Comparison of ENCODE assay signal across 8 cellular contexts in genomic region chr16:14989291-14990251, GRCh38. TPM values are rescaled to one million over a fixed set of nuclear protein-coding genes. Genes with fewer than 3 reads are reported as not detected.
DNase-seq lines count a peak whose midpoint lies in the region; ATAC-seq, FAIRE-seq and TF ChIP-seq lines count a peak whose summit lies in the region.
"Not testable (repeated sequence)": the region's sequence is repeated elsewhere in the genome, so short reads cannot be mapped to it uniquely, and the experiment has no call there.

No MANE protein-coding gene starts in this region.

- CTCF ChIA-PET in T-cell (lab: Charles Lee); GM12878 (lab: Yijun Ruan, JAX): not testable (repeated sequence)

- ATAC-seq in T-cell (replicated peaks in 1 of 4) (peak in 3 of 4 experiments; percentile 27 to 38 (median 30)), GM12878 (peak; percentile 76), Right ventricle myocardium superior (ENCODE audit: poor library complexity) (peak; percentile 26), left lobe of liver (peak; percentile 93)

- H3K27ac Mint-ChIP-seq in H9; T-cell; osteocyte (ENCODE audit: unreplicated experiment): not testable (repeated sequence)

- SMC1A ChIA-PET in GM12878 (lab: Charles Lee; ENCODE audit: uncharacterized antibody, unreplicated experiment): not testable (repeated sequence)

- TF ChIP-seq EP300 in GM12878 (IDR thresholded peaks at IDR 0.05; ENCODE audit: borderline replicate concordance in 1 of 2, control insufficient read depth in 1 of 2, low read depth in 2 of 2, low read length in 2 of 2): not testable (repeated sequence)

- H4K20me1 ChIP-seq in BLaER1 treated with 17β-estradiol and CSF1 and Interleukin-3, amounts not matched to agents 10 nM and 100 nM: peaks cover 46 to 92% (median 77%) of the 10 kb centered on the region in 11 experiments
- H4K20me1 ChIP-seq in H9 (ENCODE audit: control insufficient read depth, insufficient read depth, insufficient read length); GM12878 (ENCODE audit: control insufficient read depth, insufficient read depth): not testable (repeated sequence)

- H3K14ac ChIP-seq in H9 (ENCODE audit: insufficient read depth, low read length): not testable (repeated sequence)

- H3K36me3 ChIP-seq in BLaER1 treated with 17β-estradiol and CSF1 and Interleukin-3, amounts not matched to agents 10 nM and 100 nM: peaks cover 33 to 85% (median 67%) of the 10 kb centered on the region in 11 experiments
- H3K36me3 ChIP-seq in GM12878 (ENCODE audit: control insufficient read depth in 2 of 2, insufficient read depth in 2 of 2, low read length in 1 of 2); testis (ENCODE audit: low read depth, missing control alignments): not testable (repeated sequence)

- POLR2A ChIA-PET in T-cell (lab: Charles Lee); GM12878 (lab: Charles Lee): not testable (repeated sequence)

- H2BK120ac ChIP-seq in H9 (ENCODE audit: low read depth, low read length, poor library complexity, severe bottlenecking): not testable (repeated sequence)

- not testable (repeated sequence) for H3T11ph ChIP-seq in H9 (ENCODE audit: low read length)

- not testable (repeated sequence) for H3K4ac ChIP-seq in H9 (ENCODE audit: low read depth, low read length)

- H3K23me2 ChIP-seq in H9 (ENCODE audit: insufficient read length, low read depth, low read length, poor library complexity, severe bottlenecking): not testable (repeated sequence)

- not testable (repeated sequence) for TF ChIP-seq CTCF in H9 (conservative IDR thresholded peaks at IDR 0.05); GM12878 (IDR thresholded peaks at IDR 0.05 in 2 of 3, conservative IDR thresholded peaks at IDR 0.05 in 1 of 3; ENCODE audit: control insufficient read depth in 2 of 3, extremely low read depth in 1 of 3, insufficient read depth in 1 of 3, low read depth in 3 of 3, low read length in 3 of 3); osteocyte (IDR thresholded peaks at IDR 0.05); testis (IDR thresholded peaks at IDR 0.05)

- H3K36me3 Mint-ChIP-seq in H9 (ENCODE audit: insufficient read depth in 1 of 3, low read depth in 3 of 3) (peaks cover 16 to 35% (median 31%) of the 10 kb centered on the region in 3 experiments), T-cell (peaks cover 52% of the 10 kb centered on the region), osteocyte (ENCODE audit: unreplicated experiment) (peaks cover 43% of the 10 kb centered on the region)

- not testable (repeated sequence) for H3K27me3 Mint-ChIP-seq in H9 (ENCODE audit: low read depth); T-cell; osteocyte (ENCODE audit: unreplicated experiment)

- H2BK12ac ChIP-seq in H9 (ENCODE audit: insufficient read length, low read depth, low read length): not testable (repeated sequence)

- H2BK15ac ChIP-seq in H9 (ENCODE audit: low read depth, low read length): not testable (repeated sequence)

- H3K18ac ChIP-seq in H9 (ENCODE audit: insufficient read length, low read depth, low read length): not testable (repeated sequence)

- H3K4me1 Mint-ChIP-seq in H9; osteocyte (ENCODE audit: unreplicated experiment): not testable (repeated sequence)
- peaks cover 38 to 42% (median 42%) of the 10 kb centered on the region in 3 donors for H3K4me1 Mint-ChIP-seq in T-cell

- H4K91ac ChIP-seq in H9 (ENCODE audit: insufficient read length, low read depth, low read length): not testable (repeated sequence)

- H3K79me1 ChIP-seq in H9 (ENCODE audit: insufficient read depth, low read depth, low read length, poor library complexity, severe bottlenecking): peaks cover 11% of the 10 kb centered on the region

- H3K9ac ChIP-seq in BLaER1 treated with 17β-estradiol and CSF1 and Interleukin-3, amounts not matched to agents 10 nM and 100 nM: peak overlapping the region; percentile 16 to 72 (median 44); a peak in 18 of 22 replicates
- not testable (repeated sequence) for H3K9ac ChIP-seq in H9 (ENCODE audit: extremely low read depth, insufficient read length, low read length); GM12878 (ENCODE audit: control insufficient read depth, insufficient read depth, low read length)

- not testable (repeated sequence) for H4K8ac ChIP-seq in H9 (replicated peaks; ENCODE audit: insufficient read length, low read depth, low read length)

- H2AFZ ChIP-seq in H9 (ENCODE audit: low read length); GM12878 (ENCODE audit: control insufficient read depth, low read depth, low read length): not testable (repeated sequence)

- H3K79me2 ChIP-seq in H9 (ENCODE audit: insufficient read depth, low read length); GM12878 (ENCODE audit: control insufficient read depth, insufficient read depth, low read length): not testable (repeated sequence)

- not testable (repeated sequence) for TF ChIP-seq POLR2A in GM12878 (IDR thresholded peaks at IDR 0.05; ENCODE audit: low read depth, low read length); testis (IDR thresholded peaks at IDR 0.05)

- H3K4me3 Mint-ChIP-seq in H9; osteocyte (ENCODE audit: unreplicated experiment): not testable (repeated sequence)
- H3K4me3 Mint-ChIP-seq in T-cell: peak overlapping the region in 1 of 3 donors; percentile 66

- RAD21 ChIA-PET in GM12878 (lab: Charles Lee; ENCODE audit: unreplicated experiment): not testable (repeated sequence)

- H3K23ac ChIP-seq in H9 (ENCODE audit: insufficient read length, low read depth, low read length): not testable (repeated sequence)

- H2BK20ac ChIP-seq in H9 (ENCODE audit: low read depth, low read length, poor library complexity, severe bottlenecking): not testable (repeated sequence)

- H3K27ac ChIP-seq in BLaER1 treated with 17β-estradiol and CSF1 and Interleukin-3, amounts not matched to agents 10 nM and 100 nM: peak overlapping the region in 6 of 11 experiments; percentile 26 to 67 (median 38); a peak in 9 of 22 replicates
- H3K27ac ChIP-seq in H9 (ENCODE audit: insufficient read length, low read depth, low read length); GM12878 (ENCODE audit: control insufficient read depth, insufficient read depth); testis: not testable (repeated sequence)

- in situ Hi-C loops in GM12878 (cut with MboI): not testable (repeated sequence)

- peaks cover 12 to 43% (median 26%) of the 10 kb centered on the region in 10 experiments for H3K4me1 ChIP-seq in BLaER1 treated with 17β-estradiol and CSF1 and Interleukin-3, amounts not matched to agents 10 nM and 100 nM
- H3K4me1 ChIP-seq in H9 (ENCODE audit: insufficient read depth, low read length); GM12878 (ENCODE audit: control insufficient read depth, insufficient read depth, low read length); testis: not testable (repeated sequence)

- not testable (repeated sequence) for H4K5ac ChIP-seq in H9 (ENCODE audit: insufficient read length, low read depth, low read length)

- not testable (repeated sequence) for H3K56ac ChIP-seq in H9 (ENCODE audit: insufficient read length, low read depth, low read length)

- no CpG with 5 or more reads among the region's 93 CpGs for WGBS in H9 (ENCODE audit: extremely low coverage, insufficient read length, low lambda C conversion rate)
- WGBS in GM12878 (ENCODE audit: insufficient coverage, insufficient replicate concordance, low lambda C conversion rate, missing lambda C conversion rate): 97% methylated on average over 72 of the region's 93 CpGs
- WGBS in testis, 2 donors: 33 to 75% methylated on average over 25 to 76 of the region's 93 CpGs

- not testable (repeated sequence) for BruUV-seq in GM12878 (replicated peaks; lab: Mats Ljungman, UMichigan)

- H3K4me2 ChIP-seq in BLaER1 treated with 17β-estradiol and CSF1 and Interleukin-3, amounts not matched to agents 10 nM and 100 nM: peak overlapping the region; percentile 54 to 80 (median 65)
- not testable (repeated sequence) for H3K4me2 ChIP-seq in H9 (ENCODE audit: insufficient read depth, insufficient read length, low read length); GM12878 (ENCODE audit: control insufficient read depth, insufficient read depth)

- not testable (repeated sequence) for FAIRE-seq in GM12878 (lab: Jason Lieb, UNC)

- H3K27me3 ChIP-seq in BLaER1 treated with 17β-estradiol and CSF1 and Interleukin-3, amounts not matched to agents 10 nM and 100 nM; H9 (ENCODE audit: insufficient read depth, low read length); GM12878 (replicated peaks in 1 of 2; ENCODE audit: control insufficient read depth in 2 of 2, insufficient read depth in 2 of 2, low read length in 1 of 2); testis: not testable (repeated sequence)

- H3K9me3 ChIP-seq in BLaER1 treated with 17β-estradiol and CSF1 and Interleukin-3, amounts not matched to agents 10 nM and 100 nM (replicated peaks in 1 of 11): peaks cover 19 to 32% (median 24%) of the 10 kb centered on the region in 11 experiments
- H3K9me3 ChIP-seq in H9 (ENCODE audit: control insufficient read depth, low read depth, low read length); GM12878 (replicated peaks; ENCODE audit: control insufficient read depth, insufficient read depth, low read length); testis: not testable (repeated sequence)

- DNase-seq in H9 (peak; percentile 51), left lobe of liver (ENCODE audit: low spot score) (peak; percentile 75), osteocyte (ENCODE audit: extremely low spot score, unreplicated experiment) (peak; percentile 85)
- not testable (repeated sequence) for DNase-seq in T-cell; GM12878 (ENCODE audit: low read depth, low spot score); Right ventricle myocardium superior; testis

- intact Hi-C loops in GM12878 (cut with micrococcal nuclease; ENCODE audit: unreplicated experiment); Right ventricle myocardium superior (cut with DNase I); testis (cut with DNase I; ENCODE audit: low total_unique reads): not testable (repeated sequence)

- peaks cover 6 to 11% of the 10 kb centered on the region in 2 experiments; a peak in 4 of 5 replicates for H3K9me3 Mint-ChIP-seq in H9
- not testable (repeated sequence) for H3K9me3 Mint-ChIP-seq in T-cell; osteocyte (ENCODE audit: unreplicated experiment)

- peak overlapping the region; percentile 33 to 64 (median 48); a peak in 18 of 20 replicates for H3K4me3 ChIP-seq in BLaER1 treated with 17β-estradiol and CSF1 and Interleukin-3, amounts not matched to agents 10 nM and 100 nM
- not testable (repeated sequence) for H3K4me3 ChIP-seq in GM12878
- peak overlapping the region; percentile 9 to 15 for H3K4me3 ChIP-seq in testis

- not testable (repeated sequence) for TF ChIP-seq RAD21 in GM12878 (IDR thresholded peaks at IDR 0.05; ENCODE audit: insufficient read depth, low read depth, low read length)

- not testable (repeated sequence) for H2BK5ac ChIP-seq in H9 (ENCODE audit: insufficient read length, low read length)

- not testable (repeated sequence) for H2AK5ac ChIP-seq in H9 (ENCODE audit: insufficient read length, low read length)

RNA-seq across cellular contexts. Expression of gene PDXDC1, which starts 14.7 kb away (rescaled TPM):
- total RNA-seq in H9 (2021) (106 and 112 TPM in 2 replicates), T-cell (10 to 100 TPM; 63.3 to 84.7 (median 72.4) TPM), GM12878 (2014; rRNA removed) (54.6 and 57.9 TPM in 2 replicates), GM12878 (2014; rRNA removed; fragmentation: Illumina TruSeq; extraction: Trizol) (50.9 and 52.7 TPM in 2 replicates), GM12878 (2021) (66.6 and 67.7 TPM in 2 replicates), Right ventricle myocardium superior (72.6 TPM), left lobe of liver (117 TPM), osteocyte (107 and 109 TPM in 2 replicates), testis (100 to 1,000 TPM; 171 to 247 TPM)
- total RNA-seq in GM12878 (2013; cell fraction: nucleolus; rRNA removed): 157 and 164 TPM in 2 replicates
- 37.2 TPM for polyA plus RNA-seq in GM12878 (2011; ENCODE audit: low read depth)
- polyA plus RNA-seq in GM12878 (2011; rRNA removed) (78.2 and 89.2 TPM in 2 replicates), GM12878 (2014; fragmentation: Illumina TruSeq; extraction: Trizol) (51.8 and 64.6 TPM in 2 replicates), GM12878 (2014; fragmentation: Nextera tagmentation; extraction: Ambion mirVana) (10 to 100 TPM in 1 of 2 experiments, 1 to 10 TPM in 1; 6.1 to 12.4 TPM), GM12878 (2014; rRNA removed) (63.2 and 66.5 TPM in 2 replicates), GM12878 (2016; fragmentation: Nextera tagmentation; extraction: Ambion mirVana) (10 to 100 TPM; 52.9 to 61.5 TPM), testis (ENCODE audit: insufficient read depth, low read depth, low replicate concordance) (257 TPM)
- polyA plus RNA-seq in GM12878 (2011; cell fraction: cytosol; rRNA removed): 49.7 and 54.7 TPM in 2 replicates
- polyA plus RNA-seq in GM12878 (2011; cell fraction: nucleus; rRNA removed): 73.9 and 81.6 TPM in 2 replicates
- 50.0 and 53.9 TPM in 2 replicates for polyA plus RNA-seq in GM12878 (2012)
- 81.1 and 122 TPM in 2 replicates for polyA minus RNA-seq in GM12878 (2011; rRNA and poly(A)+ RNA removed)
- polyA minus RNA-seq in GM12878 (2011; cell fraction: cytosol; rRNA and poly(A)+ RNA removed): 20.7 and 28.3 TPM in 2 replicates
- 26.1 and 35.4 TPM in 2 replicates for polyA minus RNA-seq in GM12878 (2011; cell fraction: nucleus; rRNA and poly(A)+ RNA removed)

RNA-seq across cellular contexts. Expression of gene NPIPA1, which starts 52.3 kb away (rescaled TPM):
- 123 and 130 TPM in 2 replicates for total RNA-seq in H9 (2021)
- 100 to 1,000 TPM; 116 to 163 (median 134) TPM for total RNA-seq in T-cell
- total RNA-seq in GM12878 (2013; cell fraction: nucleolus; rRNA removed): 165 and 181 TPM in 2 replicates
- 13.6 and 13.7 TPM in 2 replicates for total RNA-seq in GM12878 (2014; rRNA removed)
- 14.6 and 15.7 TPM in 2 replicates for total RNA-seq in GM12878 (2014; rRNA removed; fragmentation: Illumina TruSeq; extraction: Trizol)
- 42.8 and 42.9 TPM in 2 replicates for total RNA-seq in GM12878 (2021)
- polyA plus RNA-seq in GM12878 (2011; ENCODE audit: low read depth): 26.3 TPM
- 36.0 and 39.8 TPM in 2 replicates for polyA plus RNA-seq in GM12878 (2011; rRNA removed)
- polyA plus RNA-seq in GM12878 (2011; cell fraction: cytosol; rRNA removed): 16.9 and 22.3 TPM in 2 replicates
- 228 and 263 TPM in 2 replicates for polyA plus RNA-seq in GM12878 (2011; cell fraction: nucleus; rRNA removed)
- polyA plus RNA-seq in GM12878 (2012): 48.7 and 63.6 TPM in 2 replicates
- 32.4 and 50.4 TPM in 2 replicates for polyA plus RNA-seq in GM12878 (2014; fragmentation: Illumina TruSeq; extraction: Trizol)
- 1 to 10 TPM; 7.7 to 8.9 TPM for polyA plus RNA-seq in GM12878 (2014; fragmentation: Nextera tagmentation; extraction: Ambion mirVana)
- 30.1 and 31.4 TPM in 2 replicates for polyA plus RNA-seq in GM12878 (2014; rRNA removed)
- polyA plus RNA-seq in GM12878 (2016; fragmentation: Nextera tagmentation; extraction: Ambion mirVana): 10 to 100 TPM in 1 of 2 experiments, 1 to 10 TPM in 1; 9.3 to 10.2 TPM
- polyA minus RNA-seq in GM12878 (2011; rRNA and poly(A)+ RNA removed): 16.1 and 17.8 TPM in 2 replicates
- 8.3 and 9.5 TPM in 2 replicates for polyA minus RNA-seq in GM12878 (2011; cell fraction: cytosol; rRNA and poly(A)+ RNA removed)
- 37.6 and 53.8 TPM in 2 replicates for polyA minus RNA-seq in GM12878 (2011; cell fraction: nucleus; rRNA and poly(A)+ RNA removed)
- total RNA-seq in Right ventricle myocardium superior: 38.1 TPM
- total RNA-seq in left lobe of liver: 37.1 TPM
- 148 and 176 TPM in 2 replicates for total RNA-seq in osteocyte
- 100 to 1,000 TPM; 169 to 173 TPM for total RNA-seq in testis
- polyA plus RNA-seq in testis (ENCODE audit: insufficient read depth, low read depth, low replicate concordance): 170 TPM

Comparison
In these comparisons a context has a peak if more than half of its experiments do, and no peak if none do; other contexts are left out.
1. ATAC-seq: peak in every context shown above with its lines; median percentile 93 in left lobe of liver; 76 in GM12878; 30 in T-cell; 26 in Right ventricle myocardium superior.